ENCODE assay signal across 11 cellular contexts in the genomic region with DNA sequence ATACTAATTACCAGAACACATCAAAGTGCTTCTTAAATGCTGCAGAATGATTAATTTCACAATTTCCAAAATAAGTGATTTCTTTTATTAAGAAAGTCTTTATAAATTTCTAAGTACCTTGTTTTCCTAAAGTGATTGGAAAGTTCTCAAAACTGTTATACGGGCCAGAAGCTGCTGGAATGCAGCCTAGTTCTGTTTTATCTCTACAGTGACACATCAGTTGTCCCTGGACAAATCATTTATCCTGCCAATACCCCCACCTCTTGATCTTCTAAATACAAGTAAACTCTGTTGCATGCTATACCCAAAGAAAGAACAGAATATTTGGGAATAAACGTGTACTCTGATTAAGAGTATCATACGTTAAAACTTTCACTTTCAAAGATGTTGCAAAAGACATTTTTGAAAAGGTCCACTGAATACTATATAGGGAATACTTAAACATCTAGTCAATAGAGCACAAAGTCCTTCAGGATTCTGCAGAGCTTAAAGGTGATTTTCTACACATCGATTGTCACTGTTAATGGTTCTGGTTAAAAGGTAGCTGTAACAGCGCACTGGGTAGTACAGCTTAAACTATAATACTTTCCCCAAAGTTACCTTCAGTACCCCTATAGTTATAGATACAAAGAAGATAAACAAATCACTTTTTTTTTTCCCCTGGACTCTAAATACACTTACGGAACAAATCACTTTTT.
A peak's percentile ranks its signal among the peaks of the same experiment; 100 is the strongest.
DNase-seq lines count a peak whose midpoint lies in the region; ATAC-seq and TF ChIP-seq lines count a peak whose summit lies in the region.
"Had no signal": no experiment of that assay in that cellular context is flagged by ENCODE, and none has a peak within 500 bp of the region (broad histone marks: within the 10 kb centered on the region; RNA-seq: fewer than 3 reads in every experiment).

No MANE protein-coding gene starts in this region.

- peak overlapping the region; percentile 91 for H3K4me2 ChIP-seq in DOHH2 (ENCODE audit: low read length)

- TF ChIP-seq POLR2A in esophagus squamous epithelium (IDR thresholded peaks at IDR 0.05), result no peak

- WGBS in esophagus squamous epithelium, 2 donors, result 26 to 31% methylated on average over 6 of the region's 6 CpGs

- no peaks in the 10 kb centered on the region for H4K20me1 ChIP-seq in DOHH2 (ENCODE audit: control insufficient read depth, insufficient read depth, low read depth, low read length)

- DNase-seq in T-cell, result no peak
- no peak for DNase-seq in esophagus squamous epithelium (lab: John Stamatoyannopoulos, UW)
- no peak for DNase-seq in endothelial cell (ENCODE audit: low spot score)
- no peak for DNase-seq in BE2C
- DNase-seq in iPS-NIHi11 (ENCODE audit: low spot score), result no peak
- DNase-seq: activated gamma-delta T cell, DMS79 treated with DMSO at 0.1 percent for 48 hours, SIG-M5 had no signal

- intact Hi-C loops in esophagus squamous epithelium (cut with DNase I), result no loop called here

- peak overlapping the region; percentile 58 for H3K4me3 ChIP-seq in DOHH2 (ENCODE audit: low read length)
- peak overlapping the region in 3 of 4 donors; percentile 10 to 46 (median 13) for H3K4me3 ChIP-seq in esophagus squamous epithelium
- H3K4me3 ChIP-seq in neutrophil (ENCODE audit: low read depth in 1 of 2, low read length in 1 of 2), result peak overlapping the region in 1 of 2 experiments; percentile 6
- H3K4me3 ChIP-seq in BE2C (ENCODE audit: low read depth, low read length), result no peak overlapping the region

- no peak for ATAC-seq in T-cell (replicated peaks in 1 of 4)
- ATAC-seq in GM21360 (IDR thresholded peaks at IDR 0.05; ENCODE audit: unreplicated experiment), result no peak

- H3K36me3 ChIP-seq in DOHH2 (ENCODE audit: control insufficient read depth, low read length), result peaks cover 24% of the 10 kb centered on the region
- peaks cover 0 to 26% (median 0%) of the 10 kb centered on the region in 3 donors for H3K36me3 ChIP-seq in esophagus squamous epithelium
- H3K36me3 ChIP-seq in neutrophil, result peaks cover 20% of the 10 kb centered on the region
- H3K36me3 ChIP-seq in BE2C, result peaks cover 7% of the 10 kb centered on the region

- CTCF ChIA-PET in T-cell (lab: Charles Lee), result interaction anchor here (0.7 to 1.6 kb wide), 10 partner anchors 15 to 249 kb away, joined by 3 to 9 read pairs (median 3); partner anchors contain the start of gene SIDT2 (in 1 of the 2)

- H3K27me3 Mint-ChIP-seq in T-cell (no peaks in the 10 kb centered on the region), endothelial cell (ENCODE audit: unreplicated experiment) (no peaks in the 10 kb centered on the region)

- peak overlapping the region; percentile 66 to 80 (median 73) for H3K4me3 Mint-ChIP-seq in T-cell
- H3K4me3 Mint-ChIP-seq in endothelial cell (ENCODE audit: unreplicated experiment), result no peak overlapping the region

- H3K27me3 ChIP-seq in DOHH2 (ENCODE audit: control insufficient read depth, low read length) (no peaks in the 10 kb centered on the region), esophagus squamous epithelium (no peaks in the 10 kb centered on the region), neutrophil (no peaks in the 10 kb centered on the region), BE2C (no peaks in the 10 kb centered on the region)

- H3K9me2 ChIP-seq in DOHH2 (replicated peaks; ENCODE audit: control insufficient read depth, low read length), result no peaks in the 10 kb centered on the region

- TF ChIP-seq CTCF in DOHH2 (IDR thresholded peaks at IDR 0.05; ENCODE audit: low read depth, low read length, poor library complexity, severe bottlenecking), result no peak
- no peak for TF ChIP-seq CTCF in esophagus squamous epithelium (IDR thresholded peaks at IDR 0.05)
- no peak for TF ChIP-seq CTCF in neutrophil (IDR thresholded peaks at IDR 0.05)
- TF ChIP-seq CTCF in endothelial cell (IDR thresholded peaks at IDR 0.05; ENCODE audit: unreplicated experiment), result no peak
- no peak for TF ChIP-seq CTCF in BE2C (IDR thresholded peaks at IDR 0.05; ENCODE audit: low read depth, low read length)

- H3K9me3 ChIP-seq in DOHH2 (ENCODE audit: control insufficient read depth, insufficient read depth, low read length), result no peaks in the 10 kb centered on the region
- no peaks in the 10 kb centered on the region for H3K9me3 ChIP-seq in esophagus squamous epithelium
- H3K9me3 ChIP-seq in neutrophil, result no peaks in the 10 kb centered on the region
- H3K9me3 ChIP-seq in BE2C, result no peaks in the 10 kb centered on the region

- peaks cover 13% of the 10 kb centered on the region for H3K36me3 Mint-ChIP-seq in T-cell
- peaks cover 4% of the 10 kb centered on the region for H3K36me3 Mint-ChIP-seq in endothelial cell (ENCODE audit: low read depth, unreplicated experiment)

- peaks cover 40% of the 10 kb centered on the region for H3K79me2 ChIP-seq in DOHH2 (ENCODE audit: control insufficient read depth, low read length)

- peaks cover 22% of the 10 kb centered on the region for H3F3A ChIP-seq in DOHH2 (ENCODE audit: control insufficient read depth, insufficient read depth)

- H3K4me1 Mint-ChIP-seq in T-cell (peaks cover 95 to 98% (median 97%) of the 10 kb centered on the region in 3 donors), endothelial cell (ENCODE audit: unreplicated experiment) (peaks cover 13% of the 10 kb centered on the region)

- peaks cover 0 to 7% (median 0%) of the 10 kb centered on the region in 3 donors for H3K9me3 Mint-ChIP-seq in T-cell
- H3K9me3 Mint-ChIP-seq in endothelial cell (ENCODE audit: unreplicated experiment), result no peaks in the 10 kb centered on the region

- POLR2A ChIA-PET in T-cell (lab: Charles Lee), result interaction anchor here (0.6 to 2.1 kb wide), 12 partner anchors 20 to 170 kb away, joined by 3 to 15 read pairs (median 3); partner anchors contain the start of gene SIK3 (in 1 of the 2)

- peaks cover 90% of the 10 kb centered on the region for H3K4me1 ChIP-seq in DOHH2 (ENCODE audit: control insufficient read depth, low read length)
- H3K4me1 ChIP-seq in esophagus squamous epithelium, result peaks cover 0 to 47% (median 27%) of the 10 kb centered on the region in 3 donors
- H3K4me1 ChIP-seq in neutrophil (ENCODE audit: control insufficient read depth in 1 of 2, insufficient read depth in 1 of 2, low read depth in 1 of 2, low read length in 1 of 2), result peaks cover 39 to 54% of the 10 kb centered on the region in 2 experiments
- H3K4me1 ChIP-seq in BE2C, result peaks cover 23% of the 10 kb centered on the region

- H3K27ac Mint-ChIP-seq in T-cell (peak overlapping the region; percentile 97), endothelial cell (ENCODE audit: unreplicated experiment) (no peak overlapping the region)

- H3K27ac ChIP-seq in DOHH2 (ENCODE audit: low read depth, low read length) (peak overlapping the region; percentile 90), esophagus squamous epithelium (peak overlapping the region in 3 of 4 donors; percentile 9 to 72 (median 28)), neutrophil (peak overlapping the region; percentile 80)

Comparison
In these comparisons a context has a peak if more than half of its experiments do, and no peak if none do; other contexts are left out.
1. H3K27ac ChIP-seq: peak in every context shown above with its lines; median percentile 90 in DOHH2; 80 in neutrophil; 28 in esophagus squamous epithelium.